Comparison of ENCODE assay signal across 9 cellular contexts in genomic region chr1:235015291-235015990, GRCh38.
DNase-seq lines count a peak whose midpoint lies in the region; ATAC-seq, FAIRE-seq and TF ChIP-seq lines count a peak whose summit lies in the region.
"Had no signal": no experiment of that assay in that cellular context is flagged by ENCODE, and none has a peak within 500 bp of the region (broad histone marks: within the 10 kb centered on the region; RNA-seq: fewer than 3 reads in every experiment).

No MANE protein-coding gene starts in this region.

- H3K4me1 ChIP-seq in heart right ventricle (peaks cover 3 to 39% (median 17%) of the 10 kb centered on the region in 9 donors), astrocyte (ENCODE audit: insufficient read depth, low read length) (peaks cover 43% of the 10 kb centered on the region), upper lobe of right lung (peaks cover 6% of the 10 kb centered on the region), kidney (ENCODE audit: control insufficient read depth in 1 of 2, insufficient read depth in 1 of 2, low read depth in 1 of 2, low read length in 2 of 2) (peaks cover 0 to 7% of the 10 kb centered on the region in 2 donors)

- DNase-seq in cardiac septum (ENCODE audit: low spot score): peak; percentile 44
- no peak for DNase-seq in heart right ventricle
- DNase-seq in astrocyte (ENCODE audit: low read depth): no peak
- DNase-seq in upper lobe of right lung: no peak
- DNase-seq in NCI-H1105 treated with DMSO at 0.1 percent for 48 hours (lab: John Stamatoyannopoulos, UW): no peak
- no peak for DNase-seq in NCI-H748 (lab: John Stamatoyannopoulos, UW; ENCODE audit: unreplicated experiment)
- DNase-seq in kidney: no peak
- DNase-seq: Calu3 had no signal

- intact Hi-C loops in cardiac septum (cut with DNase I): no loop called here
- intact Hi-C loops in heart right ventricle (cut with DNase I): loop anchor here in 1 of 10 donors (10.0 kb wide), 1 partner anchor 49 kb away; no protein-coding TSS in a partner anchor
- intact Hi-C loops in upper lobe of right lung (cut with DNase I): no loop called here
- intact Hi-C loops in kidney (cut with DNase I): no loop called here

- H3K36me3 ChIP-seq in heart right ventricle: no peaks in the 10 kb centered on the region
- no peaks in the 10 kb centered on the region for H3K36me3 ChIP-seq in astrocyte (ENCODE audit: insufficient read depth, low read length)
- no peaks in the 10 kb centered on the region for H3K36me3 ChIP-seq in upper lobe of right lung
- H3K36me3 ChIP-seq in kidney (ENCODE audit: control insufficient read depth in 1 of 2, insufficient read depth in 2 of 2, low read length in 2 of 2): no peaks in the 10 kb centered on the region

- no peak overlapping the region for H3K4me3 Mint-ChIP-seq in astrocyte (ENCODE audit: unreplicated experiment)

- 89% methylated on average over 6 of the region's 6 CpGs for WGBS in heart right ventricle, 2 donors

- TF ChIP-seq CTCF in heart right ventricle (IDR thresholded peaks at IDR 0.05): no peak
- TF ChIP-seq CTCF in astrocyte (IDR thresholded peaks at IDR 0.05; ENCODE audit: insufficient read depth, low read depth, low read length): no peak
- TF ChIP-seq CTCF in upper lobe of right lung (IDR thresholded peaks at IDR 0.05): no peak
- TF ChIP-seq CTCF in kidney (IDR thresholded peaks at IDR 0.05; ENCODE audit: borderline replicate concordance, extremely low read depth, insufficient read depth): no peak

- H3K27me3 ChIP-seq in heart right ventricle (no peaks in the 10 kb centered on the region), astrocyte (ENCODE audit: insufficient read depth, low read length) (no peaks in the 10 kb centered on the region), upper lobe of right lung (no peaks in the 10 kb centered on the region)

- H3K27me3 Mint-ChIP-seq in astrocyte (ENCODE audit: low read depth, unreplicated experiment): no peaks in the 10 kb centered on the region

- no peak overlapping the region for H3K4me3 ChIP-seq in heart right ventricle
- no peak overlapping the region for H3K4me3 ChIP-seq in astrocyte (ENCODE audit: insufficient read depth, low read depth, low read length)
- no peak overlapping the region for H3K4me3 ChIP-seq in upper lobe of right lung
- H3K4me3 ChIP-seq in kidney (ENCODE audit: low read length in 2 of 2): no peak overlapping the region

- peak overlapping the region in 1 of 10 donors; percentile 61 for H3K27ac ChIP-seq in heart right ventricle
- H3K27ac ChIP-seq in astrocyte (ENCODE audit: low read depth, low read length): no peak overlapping the region
- H3K27ac ChIP-seq in upper lobe of right lung: no peak overlapping the region
- H3K27ac ChIP-seq in kidney (ENCODE audit: low read depth in 2 of 2, low read length in 2 of 2): no peak overlapping the region

- no peak for FAIRE-seq in astrocyte (lab: Jason Lieb, UNC)
- no peak for FAIRE-seq in kidney (lab: Jason Lieb, UNC)

- no peaks in the 10 kb centered on the region for H4K20me1 ChIP-seq in astrocyte (ENCODE audit: insufficient read depth, low read length)

- no peak overlapping the region for H3K9ac ChIP-seq in astrocyte (ENCODE audit: low read length)
- no peak overlapping the region for H3K9ac ChIP-seq in kidney (ENCODE audit: low read length in 2 of 2)

- H2AFZ ChIP-seq in astrocyte (ENCODE audit: low read depth, low read length): no peak overlapping the region

- H3K4me1 Mint-ChIP-seq in astrocyte (ENCODE audit: low read depth, unreplicated experiment): peaks cover 53% of the 10 kb centered on the region

- no peak overlapping the region for H3K4me2 ChIP-seq in astrocyte (ENCODE audit: low read length)

- peaks cover 6% of the 10 kb centered on the region for H3K9me3 Mint-ChIP-seq in astrocyte (ENCODE audit: unreplicated experiment)

- no peaks in the 10 kb centered on the region for H3K79me2 ChIP-seq in astrocyte (ENCODE audit: insufficient read depth, low read length)

- H3K36me3 Mint-ChIP-seq in astrocyte (ENCODE audit: low read depth, unreplicated experiment): peaks cover 4% of the 10 kb centered on the region

- H3K9me3 ChIP-seq in heart right ventricle (peaks cover 0 to 8% (median 0%) of the 10 kb centered on the region in 11 donors), astrocyte (ENCODE audit: insufficient read depth, low read depth, low read length) (peaks cover 4% of the 10 kb centered on the region), upper lobe of right lung (no peaks in the 10 kb centered on the region), kidney (ENCODE audit: control insufficient read depth in 1 of 2, low read length in 2 of 2) (no peaks in the 10 kb centered on the region)

- ATAC-seq in heart right ventricle (no peak), HG03354 (IDR thresholded peaks at IDR 0.05; ENCODE audit: poor library complexity, severe bottlenecking, unreplicated experiment) (peak; percentile 21), upper lobe of right lung (peak; percentile 5)

- peak overlapping the region; percentile 82 for H3K27ac Mint-ChIP-seq in astrocyte (ENCODE audit: unreplicated experiment)

Comparison
In these comparisons a context has a peak if more than half of its experiments do, and no peak if none do; other contexts are left out.
1. ATAC-seq: peak in HG03354 (single experiment) and upper lobe of right lung (single experiment); none in heart right ventricle (0 of 8).